In genomic region chr16:11708421-11708820, GRCh38 we compare ENCODE assay signal across 1 cellular context.
TF ChIP-seq lines count a peak whose summit lies in the region.

No MANE protein-coding gene starts in this region.

TF ChIP-seq in HepG2, 621 proteins besides CTCF, POLR2A, EP300 and RAD21:
- TF ChIP-seq ZFP82 (CRISPR knock-in tag; IDR thresholded peaks at IDR 0.05; ENCODE audit: borderline replicate concordance) (no peak), MEIS1 (CRISPR knock-in tag; IDR thresholded peaks at IDR 0.05; ENCODE audit: borderline replicate concordance) (no peak)
- TF ChIP-seq, protein P1, sequence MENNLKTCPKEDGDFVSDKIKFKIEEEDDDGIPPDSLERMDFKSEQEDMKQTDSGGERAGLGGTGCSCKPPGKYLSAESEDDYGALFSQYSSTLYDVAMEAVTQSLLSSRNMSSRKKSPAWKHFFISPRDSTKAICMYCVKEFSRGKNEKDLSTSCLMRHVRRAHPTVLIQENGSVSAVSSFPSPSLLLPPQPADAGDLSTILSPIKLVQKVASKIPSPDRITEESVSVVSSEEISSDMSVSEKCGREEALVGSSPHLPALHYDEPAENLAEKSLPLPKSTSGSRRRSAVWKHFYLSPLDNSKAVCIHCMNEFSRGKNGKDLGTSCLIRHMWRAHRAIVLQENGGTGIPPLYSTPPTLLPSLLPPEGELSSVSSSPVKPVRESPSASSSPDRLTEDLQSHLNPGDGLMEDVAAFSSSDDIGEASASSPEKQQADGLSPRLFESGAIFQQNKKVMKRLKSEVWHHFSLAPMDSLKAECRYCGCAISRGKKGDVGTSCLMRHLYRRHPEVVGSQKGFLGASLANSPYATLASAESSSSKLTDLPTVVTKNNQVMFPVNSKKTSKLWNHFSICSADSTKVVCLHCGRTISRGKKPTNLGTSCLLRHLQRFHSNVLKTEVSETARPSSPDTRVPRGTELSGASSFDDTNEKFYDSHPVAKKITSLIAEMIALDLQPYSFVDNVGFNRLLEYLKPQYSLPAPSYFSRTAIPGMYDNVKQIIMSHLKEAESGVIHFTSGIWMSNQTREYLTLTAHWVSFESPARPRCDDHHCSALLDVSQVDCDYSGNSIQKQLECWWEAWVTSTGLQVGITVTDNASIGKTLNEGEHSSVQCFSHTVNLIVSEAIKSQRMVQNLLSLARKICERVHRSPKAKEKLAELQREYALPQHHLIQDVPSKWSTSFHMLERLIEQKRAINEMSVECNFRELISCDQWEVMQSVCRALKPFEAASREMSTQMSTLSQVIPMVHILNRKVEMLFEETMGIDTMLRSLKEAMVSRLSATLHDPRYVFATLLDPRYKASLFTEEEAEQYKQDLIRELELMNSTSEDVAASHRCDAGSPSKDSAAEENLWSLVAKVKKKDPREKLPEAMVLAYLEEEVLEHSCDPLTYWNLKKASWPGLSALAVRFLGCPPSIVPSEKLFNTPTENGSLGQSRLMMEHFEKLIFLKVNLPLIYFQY (CRISPR knock-in tag; IDR thresholded peaks at IDR 0.05; ENCODE audit: borderline replicate concordance), result no peak
